In the genomic region with DNA sequence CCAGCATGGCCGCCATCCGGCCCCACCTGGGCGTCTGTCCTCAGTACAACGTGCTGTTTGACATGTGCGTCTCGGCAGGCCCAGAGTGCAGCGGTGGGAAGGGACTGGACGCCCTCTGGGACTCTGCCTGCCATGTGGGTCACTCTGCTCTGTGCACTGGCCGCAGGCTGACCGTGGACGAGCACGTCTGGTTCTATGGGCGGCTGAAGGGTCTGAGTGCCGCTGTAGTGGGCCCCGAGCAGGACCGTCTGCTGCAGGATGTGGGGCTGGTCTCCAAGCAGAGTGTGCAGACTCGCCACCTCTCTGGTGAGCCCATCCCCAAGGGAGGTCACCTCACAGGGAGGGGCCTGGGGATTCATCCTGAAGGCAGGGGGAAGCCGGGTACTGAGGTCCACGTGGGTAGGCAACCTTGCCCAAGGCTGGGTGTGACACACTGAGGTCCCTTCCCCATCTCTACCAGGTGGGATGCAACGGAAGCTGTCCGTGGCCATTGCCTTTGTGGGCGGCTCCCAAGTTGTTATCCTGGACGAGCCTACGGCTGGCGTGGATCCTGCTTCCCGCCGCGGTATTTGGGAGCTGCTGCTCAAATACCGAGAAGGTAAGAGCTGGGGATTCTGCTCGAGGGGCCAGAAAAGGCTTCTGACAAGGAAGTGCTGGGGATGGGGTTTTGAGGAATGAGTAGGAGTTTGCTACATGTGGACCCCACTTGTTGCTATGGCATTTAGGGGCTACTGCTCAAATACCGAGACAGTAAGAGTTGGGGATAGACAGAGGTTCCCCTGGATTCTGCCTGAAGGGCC, we compare ENCODE assay signal across 1 cellular context.
A peak's percentile ranks its signal among the peaks of the same experiment; 100 is the strongest.
TF ChIP-seq lines count a peak whose summit lies in the region.

No MANE protein-coding gene starts in this region.

TF ChIP-seq in HepG2, 621 proteins besides CTCF, POLR2A, EP300 and RAD21 (continued from another document and continues in another):
- TF ChIP-seq FOXA3 (CRISPR knock-in tag; IDR thresholded peaks at IDR 0.05): no peak; the same call in 1 of the 2 replicates
- no peak; the same call in 1 of the 2 replicates for TF ChIP-seq NR2F2 (IDR thresholded peaks at IDR 0.05; ENCODE audit: borderline replicate concordance, low read depth)
- no peak for TF ChIP-seq NCOR1 (IDR thresholded peaks at IDR 0.05; ENCODE audit: borderline replicate concordance, low read length)
- no peak for TF ChIP-seq ASH2L (IDR thresholded peaks at IDR 0.05; ENCODE audit: insufficient read length, low read depth, low read length)
- no peak for TF ChIP-seq PLRG1 (conservative IDR thresholded peaks at IDR 0.05)
- TF ChIP-seq PAXIP1 (CRISPR knock-in tag; conservative IDR thresholded peaks at IDR 0.05): peak; percentile 37
- no peak for TF ChIP-seq MLXIP (CRISPR knock-in tag; IDR thresholded peaks at IDR 0.05; ENCODE audit: borderline replicate concordance)
- TF ChIP-seq ISX (CRISPR knock-in tag; conservative IDR thresholded peaks at IDR 0.05): no peak; the same call in 1 of the 2 replicates
- TF ChIP-seq ZNF773 (CRISPR knock-in tag; IDR thresholded peaks at IDR 0.05; ENCODE audit: borderline replicate concordance): no peak
- TF ChIP-seq, protein P1, sequence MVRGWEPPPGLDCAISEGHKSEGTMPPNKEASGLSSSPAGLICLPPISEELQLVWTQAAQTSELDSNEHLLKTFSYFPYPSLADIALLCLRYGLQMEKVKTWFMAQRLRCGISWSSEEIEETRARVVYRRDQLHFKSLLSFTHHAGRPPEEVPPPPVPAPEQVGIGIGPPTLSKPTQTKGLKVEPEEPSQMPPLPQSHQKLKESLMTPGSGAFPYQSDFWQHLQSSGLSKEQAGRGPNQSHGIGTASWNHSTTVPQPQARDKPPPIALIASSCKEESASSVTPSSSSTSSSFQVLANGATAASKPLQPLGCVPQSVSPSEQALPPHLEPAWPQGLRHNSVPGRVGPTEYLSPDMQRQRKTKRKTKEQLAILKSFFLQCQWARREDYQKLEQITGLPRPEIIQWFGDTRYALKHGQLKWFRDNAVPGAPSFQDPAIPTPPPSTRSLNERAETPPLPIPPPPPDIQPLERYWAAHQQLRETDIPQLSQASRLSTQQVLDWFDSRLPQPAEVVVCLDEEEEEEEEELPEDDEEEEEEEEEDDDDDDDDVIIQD (CRISPR knock-in tag; IDR thresholded peaks at IDR 0.05; ENCODE audit: low read depth): no peak
- TF ChIP-seq PITX1 (CRISPR knock-in tag; IDR thresholded peaks at IDR 0.05): peak; percentile 75
- TF ChIP-seq ZKSCAN1 (IDR thresholded peaks at IDR 0.05; ENCODE audit: low read length): no peak
- no peak for TF ChIP-seq KDM4B (CRISPR knock-in tag; IDR thresholded peaks at IDR 0.05)
- TF ChIP-seq MATR3 (CRISPR knock-in tag; IDR thresholded peaks at IDR 0.05): no peak
- TF ChIP-seq ZNF543 (CRISPR knock-in tag; IDR thresholded peaks at IDR 0.05): 0 out of 2 replicates have a peak, but pooled peaks have one; percentile 45
- TF ChIP-seq AKAP8 (CRISPR knock-in tag; IDR thresholded peaks at IDR 0.05): peak; percentile 44
- TF ChIP-seq ZMYM3 (CRISPR knock-in tag; IDR thresholded peaks at IDR 0.05): peak; percentile 91
- no peak for TF ChIP-seq RFX1 (IDR thresholded peaks at IDR 0.05)
- peak; percentile 93 for TF ChIP-seq ZBTB38 (CRISPR knock-in tag; IDR thresholded peaks at IDR 0.05)
- no peak for TF ChIP-seq FLYWCH1 (CRISPR knock-in tag; IDR thresholded peaks at IDR 0.05)
- TF ChIP-seq ATF1 (CRISPR knock-in tag; IDR thresholded peaks at IDR 0.05): no peak
- TF ChIP-seq PAX8 (CRISPR knock-in tag; IDR thresholded peaks at IDR 0.05; ENCODE audit: borderline replicate concordance): peak; percentile 82; the same call in 1 of the 2 replicates
- TF ChIP-seq, protein P2, sequence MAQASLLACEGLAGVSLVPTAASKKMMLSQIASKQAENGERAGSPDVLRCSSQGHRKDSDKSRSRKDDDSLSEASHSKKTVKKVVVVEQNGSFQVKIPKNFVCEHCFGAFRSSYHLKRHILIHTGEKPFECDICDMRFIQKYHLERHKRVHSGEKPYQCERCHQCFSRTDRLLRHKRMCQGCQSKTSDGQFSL (CRISPR knock-in tag; IDR thresholded peaks at IDR 0.05): no peak
- TF ChIP-seq ZNF564 (CRISPR knock-in tag; IDR thresholded peaks at IDR 0.05): no peak; the same call in 1 of the 2 replicates
- TF ChIP-seq FOXO4 (CRISPR knock-in tag; conservative IDR thresholded peaks at IDR 0.05): 0 out of 2 replicates have a peak, but pooled peaks have one; percentile 37
- TF ChIP-seq DBP (CRISPR knock-in tag; IDR thresholded peaks at IDR 0.05; ENCODE audit: not compliant biosample characterization): no peak
- TF ChIP-seq ZNF451 (CRISPR knock-in tag; IDR thresholded peaks at IDR 0.05): peak; percentile 73; the same call in 1 of the 2 replicates
- TF ChIP-seq LBX2 (CRISPR knock-in tag; IDR thresholded peaks at IDR 0.05; ENCODE audit: borderline replicate concordance): peak; percentile 90; the same call in 1 of the 2 replicates
- TF ChIP-seq NFKB2 (CRISPR knock-in tag; IDR thresholded peaks at IDR 0.05; ENCODE audit: borderline replicate concordance): peak; percentile 90; the same call in 1 of the 2 replicates
- TF ChIP-seq MIXL1 (CRISPR knock-in tag; IDR thresholded peaks at IDR 0.05): no peak; the same call in 1 of the 2 replicates
- TF ChIP-seq ZNF580 (CRISPR knock-in tag; IDR thresholded peaks at IDR 0.05; ENCODE audit: borderline replicate concordance, low read depth): peak; percentile 70; the same call in 1 of the 2 replicates
- TF ChIP-seq ZNF263 (CRISPR knock-in tag; IDR thresholded peaks at IDR 0.05): peak; percentile 78; the same call in 1 of the 2 replicates
- TF ChIP-seq TMF1 (CRISPR knock-in tag; IDR thresholded peaks at IDR 0.05; ENCODE audit: low read depth): peak; percentile 88
- no peak for TF ChIP-seq ZSCAN31 (CRISPR knock-in tag; IDR thresholded peaks at IDR 0.05; ENCODE audit: low read depth)
- TF ChIP-seq RFXANK (CRISPR knock-in tag; IDR thresholded peaks at IDR 0.05): no peak
- TF ChIP-seq CENPT (CRISPR knock-in tag; IDR thresholded peaks at IDR 0.05; ENCODE audit: low read depth): no peak
- no peak; the same call in 1 of the 2 replicates for TF ChIP-seq PHF21A (CRISPR knock-in tag; IDR thresholded peaks at IDR 0.05)
- TF ChIP-seq ZNF225 (CRISPR knock-in tag; IDR thresholded peaks at IDR 0.05): peak; percentile 79; the same call in 1 of the 2 replicates
- TF ChIP-seq GMEB2 (CRISPR knock-in tag; IDR thresholded peaks at IDR 0.05; ENCODE audit: low read depth): no peak; the same call in 1 of the 2 replicates
